1 cellular context compared by ENCODE assay signal in the genomic region with DNA sequence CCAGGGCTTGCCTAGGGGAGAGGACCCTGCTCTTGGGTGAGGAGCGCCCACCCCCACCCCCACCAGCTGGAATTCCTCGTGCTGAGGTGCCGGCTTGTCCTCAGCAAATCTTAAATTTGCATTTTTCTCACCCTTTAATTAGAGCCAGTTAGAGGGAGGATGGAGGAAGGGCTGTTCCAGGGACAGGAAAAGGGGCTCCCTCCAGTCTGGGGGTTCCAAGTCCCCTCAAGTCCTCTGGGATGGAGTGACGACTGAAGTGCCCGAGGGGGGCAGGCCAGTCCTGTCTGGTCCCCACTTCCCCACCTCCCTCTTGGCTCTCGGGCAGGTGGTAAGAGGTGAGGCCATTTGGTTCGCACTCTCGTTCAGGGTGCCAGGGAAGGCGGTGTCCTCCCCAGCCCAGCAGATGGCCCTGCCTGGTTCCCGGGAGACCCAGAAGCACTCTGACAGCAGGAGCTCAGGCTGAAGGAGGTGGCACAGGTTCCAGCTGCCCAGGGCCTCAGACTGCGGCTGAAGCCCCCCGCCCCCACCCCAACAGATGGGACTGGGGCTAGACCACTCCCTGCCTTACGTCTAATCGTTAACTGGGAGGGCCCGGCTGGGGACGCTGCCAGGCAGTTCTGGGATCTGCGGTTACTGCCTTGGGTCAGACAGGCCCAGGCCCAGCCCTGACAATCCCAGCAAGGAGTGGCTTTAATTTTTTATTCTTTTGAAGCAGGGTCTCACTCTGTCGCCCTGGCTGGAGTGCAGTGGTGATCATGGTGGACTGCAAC.
TF ChIP-seq lines count a peak whose summit lies in the region.

No MANE protein-coding gene starts in this region.

TF ChIP-seq in HepG2, 621 proteins besides CTCF, POLR2A, EP300 and RAD21 (continued from another document):
- TF ChIP-seq SOX6 (IDR thresholded peaks at IDR 0.05) = no peak
- 0 out of 2 replicates have a peak, but pooled peaks have one; percentile 10 for TF ChIP-seq SOX6 (CRISPR knock-in tag; IDR thresholded peaks at IDR 0.05)
- TF ChIP-seq NR2F2 (IDR thresholded peaks at IDR 0.05; ENCODE audit: borderline replicate concordance, low read depth) = 0 out of 2 replicates have a peak, but pooled peaks have one; percentile 18
- TF ChIP-seq, protein P1, sequence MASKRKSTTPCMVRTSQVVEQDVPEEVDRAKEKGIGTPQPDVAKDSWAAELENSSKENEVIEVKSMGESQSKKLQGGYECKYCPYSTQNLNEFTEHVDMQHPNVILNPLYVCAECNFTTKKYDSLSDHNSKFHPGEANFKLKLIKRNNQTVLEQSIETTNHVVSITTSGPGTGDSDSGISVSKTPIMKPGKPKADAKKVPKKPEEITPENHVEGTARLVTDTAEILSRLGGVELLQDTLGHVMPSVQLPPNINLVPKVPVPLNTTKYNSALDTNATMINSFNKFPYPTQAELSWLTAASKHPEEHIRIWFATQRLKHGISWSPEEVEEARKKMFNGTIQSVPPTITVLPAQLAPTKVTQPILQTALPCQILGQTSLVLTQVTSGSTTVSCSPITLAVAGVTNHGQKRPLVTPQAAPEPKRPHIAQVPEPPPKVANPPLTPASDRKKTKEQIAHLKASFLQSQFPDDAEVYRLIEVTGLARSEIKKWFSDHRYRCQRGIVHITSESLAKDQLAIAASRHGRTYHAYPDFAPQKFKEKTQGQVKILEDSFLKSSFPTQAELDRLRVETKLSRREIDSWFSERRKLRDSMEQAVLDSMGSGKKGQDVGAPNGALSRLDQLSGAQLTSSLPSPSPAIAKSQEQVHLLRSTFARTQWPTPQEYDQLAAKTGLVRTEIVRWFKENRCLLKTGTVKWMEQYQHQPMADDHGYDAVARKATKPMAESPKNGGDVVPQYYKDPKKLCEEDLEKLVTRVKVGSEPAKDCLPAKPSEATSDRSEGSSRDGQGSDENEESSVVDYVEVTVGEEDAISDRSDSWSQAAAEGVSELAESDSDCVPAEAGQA (IDR thresholded peaks at IDR 0.05; ENCODE audit: low read depth) = no peak
- TF ChIP-seq, protein P1 (CRISPR knock-in tag; IDR thresholded peaks at IDR 0.05; ENCODE audit: borderline replicate concordance) = no peak
TF ChIP-seq in HepG2: peak in this region for 42.
